In genomic region chr5:179918742-179919486, GRCh38 we compare ENCODE assay signal across 25 cellular contexts.
"Had no signal": no experiment of that assay in that cellular context is flagged by ENCODE, and none has a peak within 500 bp of the region (broad histone marks: within the 10 kb centered on the region; RNA-seq: fewer than 3 reads in every experiment).

No MANE protein-coding gene starts in this region.

- H3K9me3 ChIP-seq: heart left ventricle, neutrophil, ovary, prostate gland, right lobe of liver, spleen, suprapubic skin, tibial artery, upper lobe of right lung, vagina had no signal

- H3K27ac ChIP-seq: heart left ventricle, neutrophil, ovary, prostate gland, right lobe of liver, spleen, suprapubic skin, tibial artery, upper lobe of right lung, vagina had no signal

- H3K36me3 ChIP-seq: heart left ventricle, neutrophil, ovary, prostate gland, right lobe of liver, spleen, suprapubic skin, tibial artery, upper lobe of right lung, vagina had no signal

- ATAC-seq: heart left ventricle, left colon, right lobe of liver, upper lobe of right lung had no signal

- H3K36me3 Mint-ChIP-seq: naive B cell had no signal

- H3K4me3 ChIP-seq: heart left ventricle, ovary, prostate gland, right lobe of liver, spleen, suprapubic skin, tibial artery, upper lobe of right lung, vagina had no signal

- FAIRE-seq: colon, endothelial cell of umbilical vein had no signal

- DNase-seq: dermis blood vessel endothelial cell; effector CD4-positive, alpha-beta T cell; endodermal cell; erythroblast; foreskin melanocyte; heart left ventricle; hippocampal formation; left colon; mesendoderm; naive B cell; ovary; right lobe of liver; spleen; stimulated activated CD4-positive, alpha-beta T cell treated with anti-CD3 and anti-CD28 coated beads, Interleukin-15, amount 100 ng/mL, for 24 hours; stimulated activated CD4-positive, alpha-beta T cell treated with anti-CD3 and anti-CD28 coated beads, Interleukin-1b, Interleukin-23, amount 100 ng/mL, for 48 hours; stimulated activated naive CD4-positive, alpha-beta T cell; tibial artery; upper lobe of right lung had no signal

- H3K27ac Mint-ChIP-seq: endodermal cell, nephron had no signal

- H3K27me3 ChIP-seq: heart left ventricle, neutrophil, ovary, right lobe of liver, suprapubic skin, tibial artery, upper lobe of right lung, vagina had no signal

- H3K4me1 ChIP-seq: right lobe of liver, vagina had no signal

- H3K4me3 Mint-ChIP-seq: endodermal cell, naive B cell, nephron had no signal

- H3K9me3 Mint-ChIP-seq: endodermal cell, nephron had no signal

- H3K4me1 Mint-ChIP-seq: endodermal cell, nephron had no signal
